In the genomic region with DNA sequence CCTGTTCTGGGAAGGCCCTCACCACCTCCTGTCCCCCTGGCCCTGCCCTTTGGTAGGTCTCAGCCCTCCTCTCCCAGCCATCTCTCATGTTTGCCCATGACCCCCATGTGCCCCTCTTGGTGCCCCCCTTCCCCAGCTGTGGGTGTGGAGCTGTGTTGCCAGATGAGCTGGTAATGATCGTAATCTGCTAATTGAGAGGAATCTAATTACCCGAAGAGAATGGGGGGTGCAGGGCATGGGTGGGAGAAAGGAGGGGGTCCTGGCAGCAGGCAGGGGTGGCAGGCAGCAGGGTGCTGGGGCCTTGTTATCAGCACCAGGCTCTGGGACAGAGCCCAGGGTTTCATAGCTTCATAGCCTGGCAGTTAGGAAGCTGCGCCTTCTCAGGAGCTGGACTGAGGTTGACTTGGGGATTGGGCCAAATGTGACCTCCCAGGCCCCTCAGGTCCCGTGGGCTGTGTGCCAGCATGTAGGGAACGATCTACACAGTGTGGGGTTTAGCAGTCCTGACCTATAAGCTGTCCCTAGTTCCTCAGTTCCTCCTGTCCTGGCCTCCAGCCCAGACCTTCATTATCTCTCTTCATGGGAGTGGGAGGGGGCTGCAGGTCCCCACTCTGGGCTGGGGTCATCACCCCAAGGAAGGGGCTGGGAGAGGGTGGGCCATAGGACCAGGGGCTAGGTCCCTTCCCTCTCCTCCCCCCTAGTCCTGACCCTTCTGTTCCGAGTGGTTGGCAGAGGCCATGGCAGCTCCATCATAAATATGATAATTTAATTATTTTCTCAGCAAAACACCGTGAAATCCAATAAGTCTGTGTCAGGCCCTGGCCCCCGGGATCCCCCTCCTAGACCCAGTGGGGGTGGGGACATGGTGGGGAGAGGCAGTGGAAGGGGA, we compare ENCODE assay signal across 1 cellular context.
A peak's percentile ranks its signal among the peaks of the same experiment; 100 is the strongest.
TF ChIP-seq lines count a peak whose summit lies in the region.

No MANE protein-coding gene starts in this region.

TF ChIP-seq in HEK293, 187 proteins besides CTCF, POLR2A, EP300 and RAD21 (continued from another document):
- TF ChIP-seq, protein P1, sequence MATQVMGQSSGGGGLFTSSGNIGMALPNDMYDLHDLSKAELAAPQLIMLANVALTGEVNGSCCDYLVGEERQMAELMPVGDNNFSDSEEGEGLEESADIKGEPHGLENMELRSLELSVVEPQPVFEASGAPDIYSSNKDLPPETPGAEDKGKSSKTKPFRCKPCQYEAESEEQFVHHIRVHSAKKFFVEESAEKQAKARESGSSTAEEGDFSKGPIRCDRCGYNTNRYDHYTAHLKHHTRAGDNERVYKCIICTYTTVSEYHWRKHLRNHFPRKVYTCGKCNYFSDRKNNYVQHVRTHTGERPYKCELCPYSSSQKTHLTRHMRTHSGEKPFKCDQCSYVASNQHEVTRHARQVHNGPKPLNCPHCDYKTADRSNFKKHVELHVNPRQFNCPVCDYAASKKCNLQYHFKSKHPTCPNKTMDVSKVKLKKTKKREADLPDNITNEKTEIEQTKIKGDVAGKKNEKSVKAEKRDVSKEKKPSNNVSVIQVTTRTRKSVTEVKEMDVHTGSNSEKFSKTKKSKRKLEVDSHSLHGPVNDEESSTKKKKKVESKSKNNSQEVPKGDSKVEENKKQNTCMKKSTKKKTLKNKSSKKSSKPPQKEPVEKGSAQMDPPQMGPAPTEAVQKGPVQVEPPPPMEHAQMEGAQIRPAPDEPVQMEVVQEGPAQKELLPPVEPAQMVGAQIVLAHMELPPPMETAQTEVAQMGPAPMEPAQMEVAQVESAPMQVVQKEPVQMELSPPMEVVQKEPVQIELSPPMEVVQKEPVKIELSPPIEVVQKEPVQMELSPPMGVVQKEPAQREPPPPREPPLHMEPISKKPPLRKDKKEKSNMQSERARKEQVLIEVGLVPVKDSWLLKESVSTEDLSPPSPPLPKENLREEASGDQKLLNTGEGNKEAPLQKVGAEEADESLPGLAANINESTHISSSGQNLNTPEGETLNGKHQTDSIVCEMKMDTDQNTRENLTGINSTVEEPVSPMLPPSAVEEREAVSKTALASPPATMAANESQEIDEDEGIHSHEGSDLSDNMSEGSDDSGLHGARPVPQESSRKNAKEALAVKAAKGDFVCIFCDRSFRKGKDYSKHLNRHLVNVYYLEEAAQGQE (tag by site-specific recombination; IDR thresholded peaks at IDR 0.05) = peak; percentile 82
- TF ChIP-seq GLIS2 (tag by site-specific recombination; IDR thresholded peaks at IDR 0.05) = peak; percentile 38; the same call in 1 of the 2 replicates
